1 cellular context compared by ENCODE assay signal in genomic region chr11:65384301-65384889, GRCh38.
TF ChIP-seq lines count a peak whose summit lies in the region.

No MANE protein-coding gene starts in this region.

TF ChIP-seq in GM23338, 12 proteins besides CTCF, POLR2A, EP300 and RAD21 (continued from another document):
- TF ChIP-seq ZNF462 (CRISPR knock-in tag; IDR thresholded peaks at IDR 0.05) (no peak), EZH2 (IDR thresholded peaks at IDR 0.05; ENCODE audit: low read depth, unreplicated experiment) (no peak), POLR2AphosphoS5 (IDR thresholded peaks at IDR 0.05; ENCODE audit: low read depth) (no peak), NANOG (IDR thresholded peaks at IDR 0.05; ENCODE audit: borderline replicate concordance) (no peak), CREB1 (CRISPR knock-in tag; IDR thresholded peaks at IDR 0.05; ENCODE audit: low read depth) (no peak), ZNF114 (CRISPR knock-in tag; IDR thresholded peaks at IDR 0.05) (no peak), ZNF331 (CRISPR knock-in tag; IDR thresholded peaks at IDR 0.05; ENCODE audit: low read depth) (no peak)
